Comparison of ENCODE assay signal across 11 cellular contexts in genomic region chr17:63828936-63829335, GRCh38. TPM values are rescaled to one million over a fixed set of nuclear protein-coding genes. Genes with fewer than 3 reads are reported as not detected.
A peak's percentile ranks its signal among the peaks of the same experiment; 100 is the strongest.
DNase-seq lines count a peak whose midpoint lies in the region; ATAC-seq and TF ChIP-seq lines count a peak whose summit lies in the region.
"Had no signal": no experiment of that assay in that cellular context is flagged by ENCODE, and none has a peak within 500 bp of the region (broad histone marks: within the 10 kb centered on the region; RNA-seq: fewer than 3 reads in every experiment).

No MANE protein-coding gene starts in this region.

- TF ChIP-seq CTCF in right atrium auricular region (IDR thresholded peaks at IDR 0.05) (no peak), WTC11 (IDR thresholded peaks at IDR 0.05) (no peak), type B pancreatic cell (conservative IDR thresholded peaks at IDR 0.05) (no peak)

- H3K4me1 Mint-ChIP-seq in WTC11 (peaks cover 18% of the 10 kb centered on the region), type B pancreatic cell (ENCODE audit: unreplicated experiment) (peaks cover 37% of the 10 kb centered on the region)

- H3K9ac ChIP-seq in iPS-15b (ENCODE audit: low read depth, low read length), result no peak overlapping the region

- H3K9me3 Mint-ChIP-seq in WTC11 (no peaks in the 10 kb centered on the region), type B pancreatic cell (no peaks in the 10 kb centered on the region)

- H3K9me3 ChIP-seq in right atrium auricular region (no peaks in the 10 kb centered on the region), iPS-15b (ENCODE audit: control insufficient read depth, insufficient read depth, low read length) (no peaks in the 10 kb centered on the region)
- H3K9me3 ChIP-seq: esophagus squamous epithelium had no signal

- H3K36me3 ChIP-seq in right atrium auricular region (peaks cover 66% of the 10 kb centered on the region), iPS-15b (ENCODE audit: control insufficient read depth, insufficient read depth, low read length) (peaks cover 60% of the 10 kb centered on the region)

- no peak overlapping the region for H3K27ac ChIP-seq in right atrium auricular region

- H3K27ac Mint-ChIP-seq in WTC11 (no peak overlapping the region), type B pancreatic cell (no peak overlapping the region)

- H3K27me3 Mint-ChIP-seq in WTC11 (ENCODE audit: low read depth) (no peaks in the 10 kb centered on the region), type B pancreatic cell (no peaks in the 10 kb centered on the region)

- POLR2A ChIA-PET in WTC11 (lab: Charles Lee), result interaction anchor here (1.4 kb wide), 1 partner anchor 55 kb away, joined by 4 read pairs; the partner anchor contains the start of genes CCDC47 and DDX42

- H3K4me3 Mint-ChIP-seq in WTC11, result peak overlapping the region; percentile 96
- H3K4me3 Mint-ChIP-seq in type B pancreatic cell, result peak overlapping the region; percentile 96

- DNase-seq in right atrium auricular region (ENCODE audit: low spot score) (peak; percentile 7), Right ventricle myocardium inferior (ENCODE audit: missing footprints) (no peak), WTC11 (ENCODE audit: low spot score) (no peak), type B pancreatic cell (ENCODE audit: extremely low spot score, unreplicated experiment) (no peak), DMS79 (lab: John Stamatoyannopoulos, UW) (no peak), NCI-H774 (lab: John Stamatoyannopoulos, UW) (no peak)
- DNase-seq: esophagus squamous epithelium, MV-4-11 had no signal

- H3K27me3 ChIP-seq in right atrium auricular region (no peaks in the 10 kb centered on the region), iPS-15b (ENCODE audit: control insufficient read depth, insufficient read depth, low read length) (no peaks in the 10 kb centered on the region)
- H3K27me3 ChIP-seq: esophagus squamous epithelium had no signal

- H3K36me3 Mint-ChIP-seq in WTC11 (peaks cover 76% of the 10 kb centered on the region), type B pancreatic cell (peaks cover 34% of the 10 kb centered on the region)

- CTCF ChIA-PET in WTC11 (lab: Charles Lee), result interaction anchor here (4.4 kb wide), 1 partner anchor 10 kb away, joined by 16 read pairs; no protein-coding TSS in a partner anchor

- intact Hi-C loops in Right ventricle myocardium inferior (cut with DNase I), result loop anchor here (10.0 kb wide), 1 partner anchor 676 kb away; the partner anchor contains the start of genes CEP95 and DDX5

- H3K4me1 ChIP-seq in right atrium auricular region (peaks cover 0 to 32% of the 10 kb centered on the region in 2 donors), iPS-15b (ENCODE audit: control insufficient read depth, insufficient read depth, low read length) (peaks cover 3% of the 10 kb centered on the region)

- ATAC-seq in Right ventricle myocardium inferior (no peak), WTC11 (no peak), GM21576 (IDR thresholded peaks at IDR 0.05; ENCODE audit: unreplicated experiment) (no peak)

- H3K4me3 ChIP-seq in right atrium auricular region (no peak overlapping the region), iPS-15b (ENCODE audit: low read depth, low read length) (peak overlapping the region; percentile 96)
- H3K4me3 ChIP-seq: lung had no signal

TF ChIP-seq in WTC11, 78 proteins besides CTCF, POLR2A, EP300 and RAD21 (continues in another document):
- TF ChIP-seq, protein P1, sequence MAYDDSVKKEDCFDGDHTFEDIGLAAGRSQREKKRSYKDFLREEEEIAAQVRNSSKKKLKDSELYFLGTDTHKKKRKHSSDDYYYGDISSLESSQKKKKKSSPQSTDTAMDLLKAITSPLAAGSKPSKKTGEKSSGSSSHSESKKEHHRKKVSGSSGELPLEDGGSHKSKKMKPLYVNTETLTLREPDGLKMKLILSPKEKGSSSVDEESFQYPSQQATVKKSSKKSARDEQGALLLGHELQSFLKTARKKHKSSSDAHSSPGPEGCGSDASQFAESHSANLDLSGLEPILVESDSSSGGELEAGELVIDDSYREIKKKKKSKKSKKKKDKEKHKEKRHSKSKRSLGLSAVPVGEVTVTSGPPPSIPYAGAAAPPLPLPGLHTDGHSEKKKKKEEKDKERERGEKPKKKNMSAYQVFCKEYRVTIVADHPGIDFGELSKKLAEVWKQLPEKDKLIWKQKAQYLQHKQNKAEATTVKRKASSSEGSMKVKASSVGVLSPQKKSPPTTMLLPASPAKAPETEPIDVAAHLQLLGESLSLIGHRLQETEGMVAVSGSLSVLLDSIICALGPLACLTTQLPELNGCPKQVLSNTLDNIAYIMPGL (CRISPR knock-in tag; IDR thresholded peaks at IDR 0.05), result no peak
- TF ChIP-seq ATF1 (CRISPR knock-in tag; IDR thresholded peaks at IDR 0.05) (no peak), ZNF121 (CRISPR knock-in tag; IDR thresholded peaks at IDR 0.05) (no peak), ZNF423 (CRISPR knock-in tag; IDR thresholded peaks at IDR 0.05) (no peak), ATF6 (CRISPR knock-in tag; IDR thresholded peaks at IDR 0.05) (no peak), EMX1 (CRISPR knock-in tag; IDR thresholded peaks at IDR 0.05) (no peak), NR2C2 (CRISPR knock-in tag; IDR thresholded peaks at IDR 0.05) (no peak), CBFB (CRISPR knock-in tag; IDR thresholded peaks at IDR 0.05; ENCODE audit: low read depth) (no peak)
- TF ChIP-seq, protein P2, sequence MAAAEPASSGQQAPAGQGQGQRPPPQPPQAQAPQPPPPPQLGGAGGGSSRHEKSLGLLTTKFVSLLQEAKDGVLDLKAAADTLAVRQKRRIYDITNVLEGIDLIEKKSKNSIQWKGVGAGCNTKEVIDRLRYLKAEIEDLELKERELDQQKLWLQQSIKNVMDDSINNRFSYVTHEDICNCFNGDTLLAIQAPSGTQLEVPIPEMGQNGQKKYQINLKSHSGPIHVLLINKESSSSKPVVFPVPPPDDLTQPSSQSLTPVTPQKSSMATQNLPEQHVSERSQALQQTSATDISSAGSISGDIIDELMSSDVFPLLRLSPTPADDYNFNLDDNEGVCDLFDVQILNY (CRISPR knock-in tag; IDR thresholded peaks at IDR 0.05), result no peak
- TF ChIP-seq, protein P3, sequence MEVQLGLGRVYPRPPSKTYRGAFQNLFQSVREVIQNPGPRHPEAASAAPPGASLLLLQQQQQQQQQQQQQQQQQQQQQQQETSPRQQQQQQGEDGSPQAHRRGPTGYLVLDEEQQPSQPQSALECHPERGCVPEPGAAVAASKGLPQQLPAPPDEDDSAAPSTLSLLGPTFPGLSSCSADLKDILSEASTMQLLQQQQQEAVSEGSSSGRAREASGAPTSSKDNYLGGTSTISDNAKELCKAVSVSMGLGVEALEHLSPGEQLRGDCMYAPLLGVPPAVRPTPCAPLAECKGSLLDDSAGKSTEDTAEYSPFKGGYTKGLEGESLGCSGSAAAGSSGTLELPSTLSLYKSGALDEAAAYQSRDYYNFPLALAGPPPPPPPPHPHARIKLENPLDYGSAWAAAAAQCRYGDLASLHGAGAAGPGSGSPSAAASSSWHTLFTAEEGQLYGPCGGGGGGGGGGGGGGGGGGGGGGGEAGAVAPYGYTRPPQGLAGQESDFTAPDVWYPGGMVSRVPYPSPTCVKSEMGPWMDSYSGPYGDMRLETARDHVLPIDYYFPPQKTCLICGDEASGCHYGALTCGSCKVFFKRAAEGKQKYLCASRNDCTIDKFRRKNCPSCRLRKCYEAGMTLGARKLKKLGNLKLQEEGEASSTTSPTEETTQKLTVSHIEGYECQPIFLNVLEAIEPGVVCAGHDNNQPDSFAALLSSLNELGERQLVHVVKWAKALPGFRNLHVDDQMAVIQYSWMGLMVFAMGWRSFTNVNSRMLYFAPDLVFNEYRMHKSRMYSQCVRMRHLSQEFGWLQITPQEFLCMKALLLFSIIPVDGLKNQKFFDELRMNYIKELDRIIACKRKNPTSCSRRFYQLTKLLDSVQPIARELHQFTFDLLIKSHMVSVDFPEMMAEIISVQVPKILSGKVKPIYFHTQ (CRISPR knock-in tag; IDR thresholded peaks at IDR 0.05), result no peak

RNA-seq across cellular contexts. Expression of gene FTSJ3, which starts 1.5 kb away (rescaled TPM):
- total RNA-seq in right atrium auricular region, result 10 to 100 TPM; 24.3 to 58.0 TPM
- total RNA-seq in Right ventricle myocardium inferior, result 34.2 TPM
- total RNA-seq in WTC11 (2021), result 47.7 to 62.1 TPM (median 52.0 TPM) in 3 replicates
- total RNA-seq in type B pancreatic cell (ENCODE audit: low replicate concordance), result 39.4 and 45.2 TPM in 2 replicates

RNA-seq across cellular contexts. Expression of gene PSMC5, which starts 1.7 kb away (rescaled TPM):
- total RNA-seq in right atrium auricular region (100 to 1,000 TPM in 1 of 2 donors, 10 to 100 TPM in 1; 59.3 to 105 TPM), Right ventricle myocardium inferior (145 TPM), WTC11 (2021) (135 to 152 TPM (median 149 TPM) in 3 replicates), type B pancreatic cell (ENCODE audit: low replicate concordance) (112 and 113 TPM in 2 replicates)

RNA-seq across cellular contexts. Expression of gene SMARCD2, which starts 13.5 kb away (rescaled TPM):
- total RNA-seq in right atrium auricular region, result 10 to 100 TPM; 30.4 to 51.3 TPM
- 29.2 TPM for total RNA-seq in Right ventricle myocardium inferior
- 80.1 to 106 TPM (median 86.7 TPM) in 3 replicates for total RNA-seq in WTC11 (2021)
- total RNA-seq in type B pancreatic cell (ENCODE audit: low replicate concordance), result 64.8 and 67.3 TPM in 2 replicates

RNA-seq across cellular contexts. Expression of gene CSH2, which starts 44.5 kb away (rescaled TPM):
- total RNA-seq in right atrium auricular region, result not detected
- total RNA-seq in Right ventricle myocardium inferior, result not detected
- total RNA-seq in WTC11 (2021), result not detected in 3 replicates
- total RNA-seq in type B pancreatic cell (ENCODE audit: low replicate concordance), result not detected in 2 replicates
- total RNA-seq: esophagus squamous epithelium, lung had no signal

RNA-seq across cellular contexts. Expression of gene GH2, which starts 52.8 kb away (rescaled TPM):
- total RNA-seq in right atrium auricular region, result not detected
- total RNA-seq in Right ventricle myocardium inferior, result not detected
- 0.35 to 1.3 TPM (median 0.60 TPM) in 3 replicates for total RNA-seq in WTC11 (2021)
- not detected in 2 replicates for total RNA-seq in type B pancreatic cell (ENCODE audit: low replicate concordance)
- total RNA-seq: esophagus squamous epithelium, lung had no signal
